Comparison of ENCODE assay signal across 16 cellular contexts in the genomic region with DNA sequence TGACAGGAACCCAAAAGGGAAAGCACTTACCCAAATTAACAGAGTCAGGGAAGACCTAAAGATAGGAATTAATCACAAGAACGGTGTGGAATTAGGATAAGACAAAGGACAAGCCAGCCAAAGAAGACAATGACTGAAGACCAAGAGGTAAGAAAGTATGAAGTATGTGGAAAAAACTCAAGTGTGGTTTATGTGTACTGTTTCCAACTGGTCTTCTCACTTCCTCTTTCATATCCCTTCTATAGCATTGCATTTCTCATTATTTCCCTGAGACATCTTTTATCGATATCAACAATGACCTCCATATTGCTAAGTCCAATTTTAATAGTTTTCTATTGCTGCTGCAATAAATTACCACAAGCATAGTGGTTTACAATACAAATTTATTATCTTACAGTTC.
A peak's percentile ranks its signal among the peaks of the same experiment; 100 is the strongest.
DNase-seq lines count a peak whose midpoint lies in the region; ATAC-seq, FAIRE-seq and TF ChIP-seq lines count a peak whose summit lies in the region.
"Had no signal": no experiment of that assay in that cellular context is flagged by ENCODE, and none has a peak within 500 bp of the region (broad histone marks: within the 10 kb centered on the region; RNA-seq: fewer than 3 reads in every experiment).

No MANE protein-coding gene starts in this region.

- no peak for TF ChIP-seq POLR2A in GM12892 (IDR thresholded peaks at IDR 0.05; ENCODE audit: low read depth, low read length)

- ATAC-seq in GM18502 (IDR thresholded peaks at IDR 0.05; ENCODE audit: poor library complexity, unreplicated experiment) (peak; percentile 76), GM21528 (IDR thresholded peaks at IDR 0.05; ENCODE audit: low FRiP score, unreplicated experiment) (peak; percentile 66), HG03469 (IDR thresholded peaks at IDR 0.05; ENCODE audit: unreplicated experiment) (peak; percentile 55), SK-N-SH treated with all-trans-retinoic acid at 6 μM for 48 hours (no peak)
- ATAC-seq: esophagus mucosa, pancreas had no signal

- no peak for FAIRE-seq in GM12892 (lab: Jason Lieb, UNC)
- FAIRE-seq: pancreas had no signal

- DNase-seq in SIG-M5 (lab: John Stamatoyannopoulos, UW) (peak; percentile 43), GM12892 (ENCODE audit: insufficient read length) (no peak), hepatic stellate cell (ENCODE audit: low spot score) (no peak), COLO668 (lab: John Stamatoyannopoulos, UW; ENCODE audit: unreplicated experiment) (no peak)
- DNase-seq: activated naive CD8-positive, alpha-beta T cell treated with anti-CD3 and anti-CD28 coated beads for 36 hours; DMS153; NCI-H187; NK-92 treated with Interleukin-12 subunit alpha and Interleukin-12 subunit beta, amount 100 ng/mL, for 24 hours; pancreas; stimulated activated CD4-positive, alpha-beta T cell treated with anti-CD3 and anti-CD28 coated beads, Interleukin-15, amount 100 ng/mL, for 24 hours; stimulated activated CD8-positive, alpha-beta memory T cell treated with anti-CD3 and anti-CD28 coated beads, Interleukin-4, amount 100 ng/mL, for 48 hours had no signal

TF ChIP-seq in SK-N-SH treated with all-trans-retinoic acid at 6 μM for 48 hours, 23 proteins besides CTCF, POLR2A, EP300 and RAD21:
- TF ChIP-seq RARB (CRISPR knock-in tag; IDR thresholded peaks at IDR 0.05) (no peak), PPARA (CRISPR knock-in tag; IDR thresholded peaks at IDR 0.05; ENCODE audit: borderline replicate concordance) (no peak), ZFP3 (CRISPR knock-in tag; IDR thresholded peaks at IDR 0.05) (no peak), ESRRG (CRISPR knock-in tag; IDR thresholded peaks at IDR 0.05) (no peak), ARNTL (CRISPR knock-in tag; IDR thresholded peaks at IDR 0.05; ENCODE audit: borderline replicate concordance, low read depth) (no peak), TCF4 (CRISPR knock-in tag; IDR thresholded peaks at IDR 0.05; ENCODE audit: borderline replicate concordance) (no peak), ZNF565 (CRISPR knock-in tag; conservative IDR thresholded peaks at IDR 0.05; ENCODE audit: low read depth) (no peak), OSR1 (CRISPR knock-in tag; IDR thresholded peaks at IDR 0.05) (no peak), ZFP30 (CRISPR knock-in tag; IDR thresholded peaks at IDR 0.05) (no peak), GLIS3 (CRISPR knock-in tag; IDR thresholded peaks at IDR 0.05) (no peak), ZNF8 (CRISPR knock-in tag; IDR thresholded peaks at IDR 0.05) (no peak), ISL1 (CRISPR knock-in tag; IDR thresholded peaks at IDR 0.05) (no peak)
- TF ChIP-seq, protein P1, sequence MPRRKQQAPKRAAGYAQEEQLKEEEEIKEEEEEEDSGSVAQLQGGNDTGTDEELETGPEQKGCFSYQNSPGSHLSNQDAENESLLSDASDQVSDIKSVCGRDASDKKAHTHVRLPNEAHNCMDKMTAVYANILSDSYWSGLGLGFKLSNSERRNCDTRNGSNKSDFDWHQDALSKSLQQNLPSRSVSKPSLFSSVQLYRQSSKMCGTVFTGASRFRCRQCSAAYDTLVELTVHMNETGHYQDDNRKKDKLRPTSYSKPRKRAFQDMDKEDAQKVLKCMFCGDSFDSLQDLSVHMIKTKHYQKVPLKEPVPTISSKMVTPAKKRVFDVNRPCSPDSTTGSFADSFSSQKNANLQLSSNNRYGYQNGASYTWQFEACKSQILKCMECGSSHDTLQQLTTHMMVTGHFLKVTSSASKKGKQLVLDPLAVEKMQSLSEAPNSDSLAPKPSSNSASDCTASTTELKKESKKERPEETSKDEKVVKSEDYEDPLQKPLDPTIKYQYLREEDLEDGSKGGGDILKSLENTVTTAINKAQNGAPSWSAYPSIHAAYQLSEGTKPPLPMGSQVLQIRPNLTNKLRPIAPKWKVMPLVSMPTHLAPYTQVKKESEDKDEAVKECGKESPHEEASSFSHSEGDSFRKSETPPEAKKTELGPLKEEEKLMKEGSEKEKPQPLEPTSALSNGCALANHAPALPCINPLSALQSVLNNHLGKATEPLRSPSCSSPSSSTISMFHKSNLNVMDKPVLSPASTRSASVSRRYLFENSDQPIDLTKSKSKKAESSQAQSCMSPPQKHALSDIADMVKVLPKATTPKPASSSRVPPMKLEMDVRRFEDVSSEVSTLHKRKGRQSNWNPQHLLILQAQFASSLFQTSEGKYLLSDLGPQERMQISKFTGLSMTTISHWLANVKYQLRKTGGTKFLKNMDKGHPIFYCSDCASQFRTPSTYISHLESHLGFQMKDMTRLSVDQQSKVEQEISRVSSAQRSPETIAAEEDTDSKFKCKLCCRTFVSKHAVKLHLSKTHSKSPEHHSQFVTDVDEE (CRISPR knock-in tag; IDR thresholded peaks at IDR 0.05): no peak
- TF ChIP-seq, protein P2, sequence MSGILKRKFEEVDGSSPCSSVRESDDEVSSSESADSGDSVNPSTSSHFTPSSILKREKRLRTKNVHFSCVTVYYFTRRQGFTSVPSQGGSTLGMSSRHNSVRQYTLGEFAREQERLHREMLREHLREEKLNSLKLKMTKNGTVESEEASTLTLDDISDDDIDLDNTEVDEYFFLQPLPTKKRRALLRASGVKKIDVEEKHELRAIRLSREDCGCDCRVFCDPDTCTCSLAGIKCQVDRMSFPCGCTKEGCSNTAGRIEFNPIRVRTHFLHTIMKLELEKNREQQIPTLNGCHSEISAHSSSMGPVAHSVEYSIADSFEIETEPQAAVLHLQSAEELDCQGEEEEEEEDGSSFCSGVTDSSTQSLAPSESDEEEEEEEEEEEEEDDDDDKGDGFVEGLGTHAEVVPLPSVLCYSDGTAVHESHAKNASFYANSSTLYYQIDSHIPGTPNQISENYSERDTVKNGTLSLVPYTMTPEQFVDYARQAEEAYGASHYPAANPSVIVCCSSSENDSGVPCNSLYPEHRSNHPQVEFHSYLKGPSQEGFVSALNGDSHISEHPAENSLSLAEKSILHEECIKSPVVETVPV (CRISPR knock-in tag; IDR thresholded peaks at IDR 0.05): no peak
